ENCODE assay signal across 4 cellular contexts in genomic region chr9:12544700-12545099, GRCh38.
"Had no signal": no experiment of that assay in that cellular context is flagged by ENCODE, and none has a peak within 500 bp of the region (broad histone marks: within the 10 kb centered on the region; RNA-seq: fewer than 3 reads in every experiment).

No MANE protein-coding gene starts in this region.

- H3K27ac Mint-ChIP-seq: GM23338, IgD-negative memory B cell had no signal

- H3K9me3 Mint-ChIP-seq: GM23338, H9 had no signal

- H3K4me1 Mint-ChIP-seq: GM23338, H9, IgD-negative memory B cell had no signal

- H3K27me3 Mint-ChIP-seq: IgD-negative memory B cell had no signal

- H3K4me3 Mint-ChIP-seq: GM23338, H9, IgD-negative memory B cell had no signal

- H3K36me3 Mint-ChIP-seq: IgD-negative memory B cell had no signal

- DNase-seq: H9, HCEC 1CT had no signal
